16 cellular contexts compared by ENCODE assay signal in the genomic region with DNA sequence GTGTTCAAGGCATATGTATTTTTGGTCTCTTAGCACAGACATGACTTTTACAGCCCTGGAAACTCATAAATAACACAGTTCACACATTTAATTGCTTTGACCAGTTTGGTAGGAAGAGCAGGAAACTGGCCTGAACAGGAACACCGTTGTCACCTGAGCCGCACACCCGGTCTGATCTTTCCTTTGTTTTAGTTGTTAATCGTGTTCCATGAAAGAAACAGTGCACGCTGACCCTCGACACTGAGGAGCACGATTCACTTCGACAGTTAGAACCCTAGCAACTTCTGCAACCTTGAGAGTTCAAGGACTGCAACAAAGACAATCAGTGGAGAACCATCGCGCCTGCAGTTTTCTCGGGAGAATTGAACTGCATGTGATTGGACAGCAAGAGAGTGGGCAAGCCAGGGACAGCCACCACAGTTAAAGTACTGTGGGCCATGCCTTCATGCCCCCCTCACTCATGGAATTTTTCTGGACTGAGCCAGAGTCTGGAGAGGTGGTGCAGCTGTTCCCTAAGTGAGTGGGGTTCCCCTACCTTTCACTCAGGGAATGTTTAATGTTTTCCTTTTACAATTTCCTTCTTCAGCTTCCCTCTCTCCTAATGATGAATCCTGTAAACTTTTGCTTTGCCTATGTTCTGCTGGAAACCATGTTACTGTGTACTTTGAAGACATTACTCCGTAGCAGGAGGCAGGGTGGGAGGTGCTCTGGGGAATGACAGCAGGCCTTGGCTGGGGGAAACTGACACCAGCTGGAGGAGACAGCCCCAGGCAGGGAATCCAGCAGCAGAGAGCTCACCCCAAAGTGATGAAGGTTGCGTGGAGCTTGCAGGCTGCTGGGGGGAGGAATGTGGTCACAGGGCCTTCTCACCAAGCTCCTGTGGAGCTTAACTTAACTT.
"Had no signal": no experiment of that assay in that cellular context is flagged by ENCODE, and none has a peak within 500 bp of the region (broad histone marks: within the 10 kb centered on the region; RNA-seq: fewer than 3 reads in every experiment).

No MANE protein-coding gene starts in this region.

- H3K27me3 Mint-ChIP-seq: activated CD4-positive, alpha-beta T cell treated with anti-CD3 and anti-CD28 coated beads, Interleukin-2, amount 10 ng/mL, durations not matched to agents 7 days and 5 days; activated naive CD4-positive, alpha-beta T cell treated with anti-CD3 and anti-CD28 coated beads, Interleukin-2, amount 50 U/mL, for 24 hours; effector memory CD8-positive, alpha-beta T cell; naive B cell; stimulated activated naive CD8-positive, alpha-beta T cell treated with anti-CD3 and anti-CD28 coated beads, Interleukin-15, Interleukin-2, amounts not matched to agents 100 ng/mL and 50 ng/mL, for 24 hours had no signal

- H3K4me3 Mint-ChIP-seq: activated CD4-positive, alpha-beta T cell treated with anti-CD3 and anti-CD28 coated beads, Interleukin-2, amount 10 ng/mL, durations not matched to agents 7 days and 5 days; activated naive CD4-positive, alpha-beta T cell treated with anti-CD3 and anti-CD28 coated beads, Interleukin-2, amount 50 U/mL, for 24 hours; effector memory CD8-positive, alpha-beta T cell; naive B cell; stimulated activated naive CD8-positive, alpha-beta T cell treated with anti-CD3 and anti-CD28 coated beads, Interleukin-15, Interleukin-2, amounts not matched to agents 100 ng/mL and 50 ng/mL, for 24 hours had no signal

- DNase-seq: activated CD4-positive, alpha-beta T cell treated with anti-CD3 and anti-CD28 coated beads, Interleukin-2, amount 10 ng/mL, durations not matched to agents 7 days and 5 days; activated T-cell treated with anti-CD3 and anti-CD28 coated beads for 4 hours; central memory CD4-positive, alpha-beta T cell; effector memory CD8-positive, alpha-beta T cell; kidney; midbrain; naive B cell; stimulated activated CD4-positive, alpha-beta T cell treated with anti-CD3 and anti-CD28 coated beads, Interleukin-4, amount 100 ng/mL, for 1 hour; stimulated activated CD8-positive, alpha-beta memory T cell treated with anti-CD3 and anti-CD28 coated beads, Interleukin-4, amount 100 ng/mL, for 48 hours; T-helper 1 cell; testis had no signal

- H3K27ac Mint-ChIP-seq: activated CD4-positive, alpha-beta T cell treated with anti-CD3 and anti-CD28 coated beads, Interleukin-2, amount 10 ng/mL, durations not matched to agents 7 days and 5 days; activated naive CD4-positive, alpha-beta T cell treated with anti-CD3 and anti-CD28 coated beads, Interleukin-2, amount 50 U/mL, for 24 hours; effector memory CD8-positive, alpha-beta T cell; naive B cell; stimulated activated naive CD8-positive, alpha-beta T cell treated with anti-CD3 and anti-CD28 coated beads, Interleukin-15, Interleukin-2, amounts not matched to agents 100 ng/mL and 50 ng/mL, for 24 hours had no signal

- H3K4me3 ChIP-seq: coronary artery, testis had no signal

- H3K4me1 Mint-ChIP-seq: activated CD4-positive, alpha-beta T cell treated with anti-CD3 and anti-CD28 coated beads, Interleukin-2, amount 10 ng/mL, durations not matched to agents 7 days and 5 days; activated naive CD4-positive, alpha-beta T cell treated with anti-CD3 and anti-CD28 coated beads, Interleukin-2, amount 50 U/mL, for 24 hours; naive B cell had no signal

- H3K36me3 Mint-ChIP-seq: naive B cell had no signal

- H3K27ac ChIP-seq: coronary artery, epithelial cell of prostate, testis had no signal

- H3K27me3 ChIP-seq: testis had no signal

- H3K9me3 ChIP-seq: testis had no signal

- ATAC-seq: effector memory CD8-positive, alpha-beta T cell; sciatic nerve had no signal

- H3K9me3 Mint-ChIP-seq: activated CD4-positive, alpha-beta T cell treated with anti-CD3 and anti-CD28 coated beads, Interleukin-2, amount 10 ng/mL, durations not matched to agents 7 days and 5 days; activated naive CD4-positive, alpha-beta T cell treated with anti-CD3 and anti-CD28 coated beads, Interleukin-2, amount 50 U/mL, for 24 hours; effector memory CD8-positive, alpha-beta T cell; naive B cell; stimulated activated naive CD8-positive, alpha-beta T cell treated with anti-CD3 and anti-CD28 coated beads, Interleukin-15, Interleukin-2, amounts not matched to agents 100 ng/mL and 50 ng/mL, for 24 hours had no signal
